1 cellular context compared by ENCODE assay signal in the genomic region with DNA sequence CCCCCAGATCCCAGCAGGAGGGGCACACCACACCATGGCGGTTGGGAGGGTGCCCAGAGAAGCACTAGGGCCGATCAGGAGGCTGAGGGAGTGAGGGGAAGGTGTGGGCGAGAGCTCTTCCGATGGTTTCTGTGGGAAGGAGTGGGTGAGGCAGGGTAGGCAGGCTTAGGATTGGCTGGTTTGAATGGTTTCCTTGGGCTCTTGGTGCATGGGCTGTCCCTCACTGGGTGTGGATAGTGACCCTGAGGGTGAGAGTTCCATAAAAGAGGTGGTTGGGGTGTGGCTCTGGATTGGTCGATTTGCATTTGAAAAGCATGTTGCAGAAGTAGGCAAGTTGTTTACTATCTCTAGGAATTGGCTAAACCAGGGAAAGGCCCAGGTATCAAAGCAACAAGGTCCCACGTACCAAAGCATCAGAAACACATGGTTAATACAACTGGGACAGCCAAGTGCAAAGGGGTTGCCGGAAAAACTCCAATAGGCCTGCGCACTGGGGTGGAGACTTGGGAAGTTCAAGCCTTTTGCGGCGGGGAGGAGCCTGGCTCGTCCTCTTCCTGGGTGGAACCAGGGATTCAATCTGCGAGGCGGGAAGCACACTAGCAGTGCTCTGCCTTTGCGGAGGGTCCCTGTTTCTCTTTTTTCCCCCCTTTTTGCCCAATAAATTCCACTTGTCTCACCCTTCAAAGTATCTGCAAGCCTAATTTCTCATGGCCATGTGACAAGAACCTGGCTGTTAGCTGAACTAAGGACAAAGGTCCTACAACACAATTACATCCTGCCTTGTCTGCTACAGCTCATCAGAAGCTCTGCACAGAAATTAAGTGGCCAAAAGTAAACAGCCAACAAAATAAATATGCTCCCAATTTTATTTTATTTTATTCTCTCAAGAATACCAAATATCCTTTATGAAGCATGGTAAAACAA.
TF ChIP-seq lines count a peak whose summit lies in the region.

No MANE protein-coding gene starts in this region.

TF ChIP-seq in IMR-90, 13 proteins besides CTCF, POLR2A, EP300 and RAD21:
- TF ChIP-seq RFX5 (IDR thresholded peaks at IDR 0.05; ENCODE audit: low read depth, low read length): no peak
- TF ChIP-seq MAZ (IDR thresholded peaks at IDR 0.05; ENCODE audit: borderline replicate concordance, low read depth, low read length): no peak
- TF ChIP-seq BHLHE40 (IDR thresholded peaks at IDR 0.05; ENCODE audit: low read depth, low read length): no peak
- TF ChIP-seq FOS (IDR thresholded peaks at IDR 0.05; ENCODE audit: low read depth, low read length): no peak
- TF ChIP-seq MAFK (IDR thresholded peaks at IDR 0.05; ENCODE audit: low read depth, low read length): no peak
- TF ChIP-seq NFE2L2 (IDR thresholded peaks at IDR 0.05; ENCODE audit: low read depth, low read length): no peak
- TF ChIP-seq ELK1 (IDR thresholded peaks at IDR 0.05; ENCODE audit: borderline replicate concordance, low read depth, low read length): no peak
- TF ChIP-seq CEBPB (IDR thresholded peaks at IDR 0.05; ENCODE audit: low read depth, low read length): no peak
- TF ChIP-seq CHD1 (IDR thresholded peaks at IDR 0.05; ENCODE audit: low read depth, low read length): no peak
- TF ChIP-seq RCOR1 (IDR thresholded peaks at IDR 0.05; ENCODE audit: insufficient replicate concordance, low read length): no peak
- no peak for TF ChIP-seq SMC3 (IDR thresholded peaks at IDR 0.05; ENCODE audit: low read depth, low read length)
- TF ChIP-seq MXI1 (IDR thresholded peaks at IDR 0.05; ENCODE audit: borderline replicate concordance, low read depth, low read length): no peak
- TF ChIP-seq, protein P1, sequence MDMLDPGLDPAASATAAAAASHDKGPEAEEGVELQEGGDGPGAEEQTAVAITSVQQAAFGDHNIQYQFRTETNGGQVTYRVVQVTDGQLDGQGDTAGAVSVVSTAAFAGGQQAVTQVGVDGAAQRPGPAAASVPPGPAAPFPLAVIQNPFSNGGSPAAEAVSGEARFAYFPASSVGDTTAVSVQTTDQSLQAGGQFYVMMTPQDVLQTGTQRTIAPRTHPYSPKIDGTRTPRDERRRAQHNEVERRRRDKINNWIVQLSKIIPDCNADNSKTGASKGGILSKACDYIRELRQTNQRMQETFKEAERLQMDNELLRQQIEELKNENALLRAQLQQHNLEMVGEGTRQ (IDR thresholded peaks at IDR 0.05; ENCODE audit: low read depth, low read length): no peak
